ENCODE assay signal across 23 cellular contexts in the genomic region with DNA sequence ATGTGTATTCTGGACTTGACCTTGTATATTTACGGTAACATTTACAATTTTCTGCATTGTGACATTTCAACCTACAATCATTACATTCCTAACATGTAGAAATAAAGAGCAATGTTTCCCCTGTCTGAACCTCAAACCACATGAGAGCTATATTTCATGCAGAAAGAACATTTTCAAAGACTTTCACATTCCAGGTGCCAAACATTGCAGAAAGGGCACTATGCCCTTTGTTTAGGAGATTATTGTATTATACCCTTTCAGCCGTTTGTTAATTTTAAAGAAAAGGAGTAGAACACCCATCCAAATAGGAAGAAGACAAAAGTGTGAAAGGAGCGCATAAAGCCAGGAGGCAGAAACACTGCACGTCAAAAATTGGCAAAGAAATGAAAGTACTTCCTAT.
DNase-seq lines count a peak whose midpoint lies in the region; TF ChIP-seq lines count a peak whose summit lies in the region.
"Had no signal": no experiment of that assay in that cellular context is flagged by ENCODE, and none has a peak within 500 bp of the region (broad histone marks: within the 10 kb centered on the region; RNA-seq: fewer than 3 reads in every experiment).

No MANE protein-coding gene starts in this region.

- no peak overlapping the region for H3K9ac ChIP-seq in MM.1S (ENCODE audit: low read length)
- H3K9ac ChIP-seq: BLaER1 had no signal

- no peak for TF ChIP-seq POLR2A in suprapubic skin (IDR thresholded peaks at IDR 0.05)

- H3K4me3 ChIP-seq in BE2C (ENCODE audit: low read depth, low read length) (peak overlapping the region; percentile 54), MM.1S (ENCODE audit: low read length) (no peak overlapping the region), suprapubic skin (no peak overlapping the region)
- H3K4me3 ChIP-seq: BLaER1, GM23338 had no signal

- H3K27me3 ChIP-seq in BE2C = no peaks in the 10 kb centered on the region
- no peaks in the 10 kb centered on the region for H3K27me3 ChIP-seq in MM.1S (replicated peaks; ENCODE audit: insufficient read depth, low read length)
- H3K27me3 ChIP-seq in suprapubic skin = no peaks in the 10 kb centered on the region
- H3K27me3 ChIP-seq: BLaER1 had no signal

- H3K4me1 ChIP-seq in BE2C (peaks cover 6% of the 10 kb centered on the region), MM.1S (ENCODE audit: low read length) (peaks cover 23% of the 10 kb centered on the region), suprapubic skin (no peaks in the 10 kb centered on the region)
- H3K4me1 ChIP-seq: BLaER1 had no signal

- DNase-seq in BE2C (no peak), MM.1S (peak; percentile 29), astrocyte of the hippocampus (ENCODE audit: low read depth, low spot score) (peak; percentile 67), renal cortical epithelial cell (ENCODE audit: low read depth) (peak; percentile 39), suprapubic skin (ENCODE audit: low spot score in 2 of 2) (no peak), NCI-H1436 (lab: John Stamatoyannopoulos, UW) (no peak), NCI-H524 (lab: John Stamatoyannopoulos, UW) (no peak)
- DNase-seq: 8988T; CD4-positive, CD25-positive, alpha-beta regulatory T cell; DMS153; DND-41; H9; IMR-90; Karpas-422; NCI-H1092 treated with DMSO at 0.1 percent for 48 hours; NCI-H1436 treated with DMSO at 0.1 percent for 48 hours; NCI-H2029 treated with DMSO at 0.1 percent for 48 hours; NCI-H2227 treated with DMSO at 0.1 percent for 48 hours; NCI-H69; SHP77 had no signal

- no peaks in the 10 kb centered on the region for H3K79me2 ChIP-seq in MM.1S (ENCODE audit: low read length)

- H2AFZ ChIP-seq in MM.1S (ENCODE audit: low read length) = no peak overlapping the region
- H2AFZ ChIP-seq: GM23338 had no signal

- no peak for TF ChIP-seq EP300 in suprapubic skin (IDR thresholded peaks at IDR 0.05)

- no peak for TF ChIP-seq CTCF in BE2C (IDR thresholded peaks at IDR 0.05; ENCODE audit: low read depth, low read length)
- TF ChIP-seq CTCF in MM.1S (IDR thresholded peaks at IDR 0.05; ENCODE audit: low read length) = no peak
- no peak for TF ChIP-seq CTCF in suprapubic skin (IDR thresholded peaks at IDR 0.05)

- H3K27ac ChIP-seq in MM.1S (ENCODE audit: low read length) (no peak overlapping the region), suprapubic skin (no peak overlapping the region)
- H3K27ac ChIP-seq: BLaER1, RWPE1 had no signal

- H3K4me2 ChIP-seq in MM.1S (ENCODE audit: low read depth, low read length) = no peak overlapping the region; the same call in 1 of the 2 replicates
- H3K4me2 ChIP-seq: BLaER1, GM23338 had no signal

- 45% methylated on average over 4 of the region's 4 CpGs for WGBS in suprapubic skin

- H3F3A ChIP-seq in MM.1S (ENCODE audit: insufficient read depth, low read length) = no peaks in the 10 kb centered on the region; the same call in 1 of the 2 replicates

- no peaks in the 10 kb centered on the region for H4K20me1 ChIP-seq in MM.1S (ENCODE audit: insufficient read depth, low read length)
- H4K20me1 ChIP-seq: BLaER1 had no signal

- no peaks in the 10 kb centered on the region for H3K9me2 ChIP-seq in MM.1S (replicated peaks; ENCODE audit: insufficient read depth, low read length)

- H3K36me3 ChIP-seq in BE2C = no peaks in the 10 kb centered on the region
- no peaks in the 10 kb centered on the region for H3K36me3 ChIP-seq in MM.1S (replicated peaks; ENCODE audit: insufficient read depth, low read length)
- H3K36me3 ChIP-seq in suprapubic skin = no peaks in the 10 kb centered on the region
- H3K36me3 ChIP-seq: BLaER1 had no signal

- H3K9me3 ChIP-seq in BE2C (no peaks in the 10 kb centered on the region), MM.1S (replicated peaks; ENCODE audit: insufficient read depth, low read length) (no peaks in the 10 kb centered on the region), suprapubic skin (no peaks in the 10 kb centered on the region)
- H3K9me3 ChIP-seq: BLaER1 had no signal

Comparison
In these comparisons a context has a peak if more than half of its experiments do, and no peak if none do; other contexts are left out.
1. DNase-seq: peak in MM.1S (single experiment), astrocyte of the hippocampus (single experiment) and renal cortical epithelial cell (single experiment); none in BE2C (single experiment), suprapubic skin (0 of 2), NCI-H1436 (single experiment) and NCI-H524 (0 of 2).